In genomic region chr19:29671393-29672076, GRCh38 we compare ENCODE assay signal across 1 cellular context.
A peak's percentile ranks its signal among the peaks of the same experiment; 100 is the strongest.
TF ChIP-seq lines count a peak whose summit lies in the region.

No MANE protein-coding gene starts in this region.

TF ChIP-seq in K562, 482 proteins besides CTCF, POLR2A, EP300 and RAD21 (continued from another document):
- no peak for TF ChIP-seq CEBPZ (IDR thresholded peaks at IDR 0.05; ENCODE audit: borderline replicate concordance, low read depth, low read length)
- TF ChIP-seq MAX (CRISPR knock-in tag; IDR thresholded peaks at IDR 0.05): peak; percentile 91
- no peak for TF ChIP-seq ZNF3 (CRISPR knock-in tag; IDR thresholded peaks at IDR 0.05)
- TF ChIP-seq MEIS2 (IDR thresholded peaks at IDR 0.05; ENCODE audit: partially characterized antibody): peak; percentile 40
- 0 out of 2 replicates have a peak, but pooled peaks have one; percentile 21 for TF ChIP-seq ZNF24 (IDR thresholded peaks at IDR 0.05)
- TF ChIP-seq MXI1 (IDR thresholded peaks at IDR 0.05; ENCODE audit: low read depth, low read length): no peak
- TF ChIP-seq RBBP5 (IDR thresholded peaks at IDR 0.05; ENCODE audit: borderline replicate concordance, insufficient read depth, low read length, poor library complexity, severe bottlenecking): no peak
- TF ChIP-seq GABPB2 (CRISPR knock-in tag; conservative IDR thresholded peaks at IDR 0.05): no peak
- no peak for TF ChIP-seq GATAD2A (IDR thresholded peaks at IDR 0.05)
- no peak for TF ChIP-seq SPI1 (IDR thresholded peaks at IDR 0.05; ENCODE audit: borderline replicate concordance, low read depth, low read length)
- no peak for TF ChIP-seq TCF7L2 (IDR thresholded peaks at IDR 0.05; ENCODE audit: low read depth, low read length)
- no peak for TF ChIP-seq ZFP30 (CRISPR knock-in tag; IDR thresholded peaks at IDR 0.05; ENCODE audit: borderline replicate concordance)
- TF ChIP-seq KDM4B (IDR thresholded peaks at IDR 0.05; ENCODE audit: borderline replicate concordance in 2 of 2, low read depth in 1 of 2): 0 out of 4 replicates have a peak, but pooled peaks of 1 of the 2 experiments have one; percentile 45
- no peak for TF ChIP-seq LCOR (CRISPR knock-in tag; IDR thresholded peaks at IDR 0.05)
- TF ChIP-seq KLF13 (tag; IDR thresholded peaks at IDR 0.05; ENCODE audit: borderline replicate concordance, low read depth): no peak
- TF ChIP-seq ZSCAN32 (CRISPR knock-in tag; IDR thresholded peaks at IDR 0.05): no peak
- TF ChIP-seq RB1 (IDR thresholded peaks at IDR 0.05; ENCODE audit: low read depth): no peak
- TF ChIP-seq TAL1 (IDR thresholded peaks at IDR 0.05): no peak
- no peak for TF ChIP-seq PHTF2 (CRISPR knock-in tag; IDR thresholded peaks at IDR 0.05)
- no peak for TF ChIP-seq PRDM10 (IDR thresholded peaks at IDR 0.05; ENCODE audit: partially characterized antibody)
- no peak for TF ChIP-seq ZNF668 (CRISPR knock-in tag; IDR thresholded peaks at IDR 0.05)
- TF ChIP-seq PHB2 (IDR thresholded peaks at IDR 0.05; ENCODE audit: low read depth): no peak
- TF ChIP-seq KLF1 (tag; IDR thresholded peaks at IDR 0.05): no peak
- TF ChIP-seq CC2D1A (IDR thresholded peaks at IDR 0.05): no peak
- no peak for TF ChIP-seq KAT2B (IDR thresholded peaks at IDR 0.05; ENCODE audit: low read depth, low read length)
- TF ChIP-seq TEAD2 (tag; IDR thresholded peaks at IDR 0.05): no peak
- no peak for TF ChIP-seq TGIF2 (CRISPR knock-in tag; IDR thresholded peaks at IDR 0.05)
- TF ChIP-seq OTX1 (CRISPR knock-in tag; IDR thresholded peaks at IDR 0.05): no peak
- TF ChIP-seq ZNF280B (CRISPR knock-in tag; IDR thresholded peaks at IDR 0.05): no peak
- TF ChIP-seq ARNT (IDR thresholded peaks at IDR 0.05): no peak
- no peak for TF ChIP-seq ZNF197 (CRISPR knock-in tag; IDR thresholded peaks at IDR 0.05; ENCODE audit: low read depth)
- TF ChIP-seq ZNF764 (CRISPR knock-in tag; IDR thresholded peaks at IDR 0.05; ENCODE audit: low read depth): no peak
- no peak for TF ChIP-seq ZNF586 (CRISPR knock-in tag; conservative IDR thresholded peaks at IDR 0.05)
- TF ChIP-seq L3MBTL2 (IDR thresholded peaks at IDR 0.05): peak; percentile 83
- no peak for TF ChIP-seq ADNP (tag; IDR thresholded peaks at IDR 0.05)
- no peak for TF ChIP-seq RBM17 (IDR thresholded peaks at IDR 0.05; ENCODE audit: borderline replicate concordance, low read depth, low read length)
- TF ChIP-seq BCOR (IDR thresholded peaks at IDR 0.05): no peak
- TF ChIP-seq MAFG (tag; conservative IDR thresholded peaks at IDR 0.05): peak; percentile 29; the same call in 1 of the 2 replicates
- no peak for TF ChIP-seq SREBF2 (CRISPR knock-in tag; IDR thresholded peaks at IDR 0.05)
- no peak for TF ChIP-seq KLF10 (CRISPR knock-in tag; IDR thresholded peaks at IDR 0.05)
TF ChIP-seq in K562: peak in this region for 33.
